In the genomic region with DNA sequence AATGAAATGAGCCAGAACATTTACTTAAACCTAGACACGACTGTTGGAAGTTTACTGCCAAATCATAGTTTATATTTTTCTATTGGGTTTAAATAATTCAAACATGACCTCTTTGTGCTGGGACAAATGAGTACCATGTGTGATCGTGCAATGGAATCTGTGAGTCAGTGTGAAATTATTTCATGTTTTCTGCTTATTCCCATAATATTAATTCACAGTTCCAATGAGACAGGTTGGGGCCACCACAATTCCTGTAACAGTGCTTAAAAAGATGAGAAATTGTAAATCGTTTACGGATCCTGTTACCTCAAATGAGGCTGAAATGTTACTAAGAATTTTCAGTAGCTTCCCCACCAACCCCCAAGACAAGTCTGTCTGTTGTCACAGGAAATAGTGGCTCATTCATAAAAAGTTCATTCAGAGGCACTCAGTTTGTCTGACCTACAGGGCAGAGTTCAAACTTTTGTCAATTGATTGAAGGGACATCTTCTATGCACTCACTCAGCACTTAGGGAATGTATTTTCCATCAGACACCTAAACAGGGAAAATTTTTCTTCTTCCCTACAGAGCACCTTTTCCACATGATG, we compare ENCODE assay signal across 25 cellular contexts.
DNase-seq lines count a peak whose midpoint lies in the region; ATAC-seq and TF ChIP-seq lines count a peak whose summit lies in the region.
"Had no signal": no experiment of that assay in that cellular context is flagged by ENCODE, and none has a peak within 500 bp of the region (broad histone marks: within the 10 kb centered on the region; RNA-seq: fewer than 3 reads in every experiment).

No MANE protein-coding gene starts in this region.

- H2AFZ ChIP-seq in DND-41 (ENCODE audit: low read depth, low read length): peak overlapping the region; percentile 70
- H2AFZ ChIP-seq: GM23338 had no signal

- H3K27me3 ChIP-seq in DND-41 (ENCODE audit: insufficient read depth, low read length, poor library complexity) (no peaks in the 10 kb centered on the region), gastrocnemius medialis (no peaks in the 10 kb centered on the region)
- H3K27me3 ChIP-seq: cardiac muscle cell, left lung, pancreas had no signal

- peak overlapping the region; percentile 29; the same call in 1 of the 2 replicates for H3K4me2 ChIP-seq in DND-41 (ENCODE audit: insufficient read depth, low read length)
- H3K4me2 ChIP-seq: GM23338 had no signal

- H3K4me1 ChIP-seq in DND-41 (ENCODE audit: insufficient read depth, low read length): peaks cover 40% of the 10 kb centered on the region
- H3K4me1 ChIP-seq in gastrocnemius medialis: no peaks in the 10 kb centered on the region
- H3K4me1 ChIP-seq: left lung, pancreas had no signal

- H3K9me3 Mint-ChIP-seq in neural crest cell: no peaks in the 10 kb centered on the region

- peak overlapping the region; percentile 18 for H3K4me3 Mint-ChIP-seq in neural crest cell
- H3K4me3 Mint-ChIP-seq: activated CD4-positive, alpha-beta T cell treated with anti-CD3 and anti-CD28 coated beads for 36 hours; activated T-cell treated with anti-CD3 and anti-CD28 coated beads, Interleukin-2, amount 50 U/mL, for 24 hours; CD4-positive, CD25-positive, alpha-beta regulatory T cell; dendritic cell treated with granulocyte-macrophage colony-stimulating factor and Interleukin-4, amounts not matched to agents 40 ng/mL and 50 ng/mL, for 4 days; GM23338; mesothelial cell of epicardium; natural killer cell treated with Interleukin-12 subunit alpha and Interleukin-12 subunit beta and Interleukin-15 and Interleukin-18, amount 100 ng/mL, for 72 hours had no signal

- H3K9ac ChIP-seq in DND-41 (ENCODE audit: low read depth, low read length): peak overlapping the region; percentile 34

- H3K27ac ChIP-seq in DND-41 (ENCODE audit: low read length): peak overlapping the region; percentile 86
- H3K27ac ChIP-seq in gastrocnemius medialis: no peak overlapping the region
- H3K27ac ChIP-seq: cardiac muscle cell, left lung, pancreas had no signal

- peak; percentile 75 for ATAC-seq in DND-41 (ENCODE audit: insufficient read depth, low read depth)
- no peak for ATAC-seq in gastrocnemius medialis
- ATAC-seq in HG02610 (IDR thresholded peaks at IDR 0.05; ENCODE audit: unreplicated experiment): no peak
- ATAC-seq: activated CD4-positive, alpha-beta T cell treated with anti-CD3 and anti-CD28 coated beads for 36 hours; GM23338; left lung; natural killer cell treated with Interleukin-12 subunit alpha and Interleukin-12 subunit beta and Interleukin-15 and Interleukin-18, amount 100 ng/mL, for 72 hours; Panc1; pancreas; right cardiac atrium had no signal

- no peaks in the 10 kb centered on the region for H3K36me3 ChIP-seq in DND-41 (ENCODE audit: insufficient read depth, low read length)
- H3K36me3 ChIP-seq in gastrocnemius medialis: no peaks in the 10 kb centered on the region
- H3K36me3 ChIP-seq: cardiac muscle cell, left lung, pancreas had no signal

- no peak for TF ChIP-seq POLR2A in gastrocnemius medialis (IDR thresholded peaks at IDR 0.05)

- H3K79me2 ChIP-seq in DND-41 (ENCODE audit: insufficient read depth, low read length): no peaks in the 10 kb centered on the region

- intact Hi-C loops in gastrocnemius medialis (cut with DNase I; ENCODE audit: low total_unique reads): no loop called here

- no peaks in the 10 kb centered on the region for H3K9me3 ChIP-seq in DND-41 (ENCODE audit: insufficient read depth, low read length, severe bottlenecking)
- H3K9me3 ChIP-seq in gastrocnemius medialis: no peaks in the 10 kb centered on the region
- H3K9me3 ChIP-seq: pancreas had no signal

- DNase-seq in DND-41 (peak; percentile 48), choroid plexus epithelial cell (ENCODE audit: low read depth) (peak; percentile 65), neural crest cell (ENCODE audit: low read depth, low spot score) (no peak), gastrocnemius medialis (no peak), amygdala (lab: John Stamatoyannopoulos, UW) (no peak)
- DNase-seq: activated CD4-positive, alpha-beta T cell treated with anti-CD3 and anti-CD28 coated beads for 36 hours; activated gamma-delta T cell treated with Interleukin-2 at 50 U/mL for 16 hours; activated T-cell treated with anti-CD3 and anti-CD28 coated beads, Interleukin-2, amount 50 U/mL, for 24 hours; CD4-positive, CD25-positive, alpha-beta regulatory T cell; DMS 273 treated with DMSO at 0.1 percent for 48 hours; IMR-90; left lung; NCI-H1417 treated with DMSO at 0.1 percent for 48 hours; pancreas; right cardiac atrium; stimulated activated CD4-positive, alpha-beta T cell treated with anti-CD3 and anti-CD28 coated beads, Interleukin-4, amount 100 ng/mL, for 24 hours; stimulated activated naive CD4-positive, alpha-beta T cell had no signal

- H3K36me3 Mint-ChIP-seq in neural crest cell (ENCODE audit: low read depth): no peaks in the 10 kb centered on the region
- H3K36me3 Mint-ChIP-seq: CD4-positive, CD25-positive, alpha-beta regulatory T cell; mesothelial cell of epicardium had no signal

- in situ Hi-C loops in gastrocnemius medialis (cut with MboI; ENCODE audit: low sequenced_read_pairs in 4 of 4): no loop called here

- TF ChIP-seq CTCF in DND-41 (IDR thresholded peaks at IDR 0.05; ENCODE audit: borderline replicate concordance, extremely low read depth, low read length, poor library complexity, severe bottlenecking): no peak
- TF ChIP-seq CTCF in choroid plexus epithelial cell (conservative IDR thresholded peaks at IDR 0.05; ENCODE audit: low read depth, low read length): no peak
- no peak for TF ChIP-seq CTCF in neural crest cell (conservative IDR thresholded peaks at IDR 0.05)
- TF ChIP-seq CTCF in gastrocnemius medialis (IDR thresholded peaks at IDR 0.05 in 4 of 5, conservative IDR thresholded peaks at IDR 0.05 in 1 of 5): no peak

- no peak overlapping the region for H3K27ac Mint-ChIP-seq in neural crest cell (ENCODE audit: unreplicated experiment)
- H3K27ac Mint-ChIP-seq: activated CD4-positive, alpha-beta T cell treated with anti-CD3 and anti-CD28 coated beads for 36 hours; activated T-cell treated with anti-CD3 and anti-CD28 coated beads, Interleukin-2, amount 50 U/mL, for 24 hours; CD4-positive, CD25-positive, alpha-beta regulatory T cell; dendritic cell treated with granulocyte-macrophage colony-stimulating factor and Interleukin-4, amounts not matched to agents 40 ng/mL and 50 ng/mL, for 4 days; GM23338; mesothelial cell of epicardium; natural killer cell treated with Interleukin-12 subunit alpha and Interleukin-12 subunit beta and Interleukin-15 and Interleukin-18, amount 100 ng/mL, for 72 hours had no signal

- H3K4me3 ChIP-seq in DND-41 (ENCODE audit: low read depth in 1 of 2, low read length in 2 of 2): no peak overlapping the region
- no peak overlapping the region for H3K4me3 ChIP-seq in choroid plexus epithelial cell (ENCODE audit: low read depth, low read length)
- H3K4me3 ChIP-seq in gastrocnemius medialis: no peak overlapping the region
- H3K4me3 ChIP-seq: cardiac muscle cell, GM23338, left lung, pancreas had no signal

- peaks cover 53% of the 10 kb centered on the region for H3K4me1 Mint-ChIP-seq in neural crest cell
- H3K4me1 Mint-ChIP-seq: activated CD4-positive, alpha-beta T cell treated with anti-CD3 and anti-CD28 coated beads for 36 hours; CD4-positive, CD25-positive, alpha-beta regulatory T cell had no signal

- H3K27me3 Mint-ChIP-seq in neural crest cell (ENCODE audit: low read depth): peaks cover 21% of the 10 kb centered on the region
- H3K27me3 Mint-ChIP-seq: activated CD4-positive, alpha-beta T cell treated with anti-CD3 and anti-CD28 coated beads for 36 hours; activated T-cell treated with anti-CD3 and anti-CD28 coated beads, Interleukin-2, amount 50 U/mL, for 24 hours; CD4-positive, CD25-positive, alpha-beta regulatory T cell; dendritic cell treated with granulocyte-macrophage colony-stimulating factor and Interleukin-4, amounts not matched to agents 40 ng/mL and 50 ng/mL, for 4 days; natural killer cell treated with Interleukin-12 subunit alpha and Interleukin-12 subunit beta and Interleukin-15 and Interleukin-18, amount 100 ng/mL, for 72 hours had no signal

- H4K20me1 ChIP-seq in DND-41 (ENCODE audit: insufficient read depth, low read length): no peaks in the 10 kb centered on the region

TF ChIP-seq in PFSK-1, 5 proteins besides CTCF, POLR2A, EP300 and RAD21:
- TF ChIP-seq POLR2AphosphoS5 (IDR thresholded peaks at IDR 0.05; ENCODE audit: low read depth, low read length) (peak; percentile 64), FOXP2 (optimal IDR thresholded peaks at IDR 0.05; ENCODE audit: borderline replicate concordance, extremely low read depth, extremely low read length, insufficient read depth) (no peak), TAF1 (IDR thresholded peaks at IDR 0.05; ENCODE audit: borderline replicate concordance, insufficient read depth, low read length) (peak; percentile 60; the same call in 1 of the 2 replicates), SIN3A (IDR thresholded peaks at IDR 0.05; ENCODE audit: borderline replicate concordance, insufficient read depth, low read length) (no peak)
- TF ChIP-seq, protein P1, sequence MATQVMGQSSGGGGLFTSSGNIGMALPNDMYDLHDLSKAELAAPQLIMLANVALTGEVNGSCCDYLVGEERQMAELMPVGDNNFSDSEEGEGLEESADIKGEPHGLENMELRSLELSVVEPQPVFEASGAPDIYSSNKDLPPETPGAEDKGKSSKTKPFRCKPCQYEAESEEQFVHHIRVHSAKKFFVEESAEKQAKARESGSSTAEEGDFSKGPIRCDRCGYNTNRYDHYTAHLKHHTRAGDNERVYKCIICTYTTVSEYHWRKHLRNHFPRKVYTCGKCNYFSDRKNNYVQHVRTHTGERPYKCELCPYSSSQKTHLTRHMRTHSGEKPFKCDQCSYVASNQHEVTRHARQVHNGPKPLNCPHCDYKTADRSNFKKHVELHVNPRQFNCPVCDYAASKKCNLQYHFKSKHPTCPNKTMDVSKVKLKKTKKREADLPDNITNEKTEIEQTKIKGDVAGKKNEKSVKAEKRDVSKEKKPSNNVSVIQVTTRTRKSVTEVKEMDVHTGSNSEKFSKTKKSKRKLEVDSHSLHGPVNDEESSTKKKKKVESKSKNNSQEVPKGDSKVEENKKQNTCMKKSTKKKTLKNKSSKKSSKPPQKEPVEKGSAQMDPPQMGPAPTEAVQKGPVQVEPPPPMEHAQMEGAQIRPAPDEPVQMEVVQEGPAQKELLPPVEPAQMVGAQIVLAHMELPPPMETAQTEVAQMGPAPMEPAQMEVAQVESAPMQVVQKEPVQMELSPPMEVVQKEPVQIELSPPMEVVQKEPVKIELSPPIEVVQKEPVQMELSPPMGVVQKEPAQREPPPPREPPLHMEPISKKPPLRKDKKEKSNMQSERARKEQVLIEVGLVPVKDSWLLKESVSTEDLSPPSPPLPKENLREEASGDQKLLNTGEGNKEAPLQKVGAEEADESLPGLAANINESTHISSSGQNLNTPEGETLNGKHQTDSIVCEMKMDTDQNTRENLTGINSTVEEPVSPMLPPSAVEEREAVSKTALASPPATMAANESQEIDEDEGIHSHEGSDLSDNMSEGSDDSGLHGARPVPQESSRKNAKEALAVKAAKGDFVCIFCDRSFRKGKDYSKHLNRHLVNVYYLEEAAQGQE (IDR thresholded peaks at IDR 0.05; ENCODE audit: insufficient read depth in 1 of 2, low read depth in 2 of 2, low read length in 2 of 2): no peak

Comparison
In these comparisons a context has a peak if more than half of its experiments do, and no peak if none do; other contexts are left out.
1. DNase-seq: peak in DND-41 (single experiment) and choroid plexus epithelial cell (single experiment); none in neural crest cell (single experiment), gastrocnemius medialis (0 of 2) and amygdala (0 of 56).